In the genomic region with DNA sequence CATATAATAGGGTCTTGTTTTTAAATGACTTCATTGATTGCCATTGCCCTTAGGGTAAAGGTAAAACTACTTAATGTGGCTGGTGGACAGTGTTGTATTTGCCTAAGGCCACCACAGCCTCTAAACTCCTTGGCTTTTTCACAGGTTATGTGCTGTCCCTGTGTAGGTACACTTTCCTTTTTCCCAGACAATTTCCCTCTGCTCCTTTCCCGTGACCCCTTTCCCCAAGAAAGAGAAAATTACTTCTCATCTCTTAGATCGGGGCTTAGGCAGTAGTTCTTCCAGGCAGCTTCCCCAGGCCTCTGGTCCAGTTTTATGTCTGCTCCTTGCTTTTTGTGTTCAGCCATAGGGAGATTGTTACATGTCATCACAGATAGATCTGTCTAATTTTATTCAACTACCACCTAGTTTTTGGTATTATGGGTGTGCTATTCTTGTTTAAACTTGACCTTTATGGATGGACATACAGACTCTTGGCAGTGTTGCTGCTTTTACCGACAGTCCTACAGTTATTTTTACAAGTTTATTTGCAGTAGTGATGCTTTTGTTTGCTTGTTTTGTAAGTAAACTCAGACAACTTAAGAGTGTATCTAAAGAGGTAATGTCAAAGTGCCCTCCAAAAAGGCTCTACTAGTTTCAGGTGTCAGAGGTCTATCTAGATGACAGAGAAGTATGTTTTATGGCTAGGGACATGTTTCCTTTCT, we compare ENCODE assay signal across 15 cellular contexts. TPM values are rescaled to one million over a fixed set of nuclear protein-coding genes. Genes with fewer than 3 reads are reported as not detected.
DNase-seq lines count a peak whose midpoint lies in the region; ATAC-seq and TF ChIP-seq lines count a peak whose summit lies in the region.
"Had no signal": no experiment of that assay in that cellular context is flagged by ENCODE, and none has a peak within 500 bp of the region (broad histone marks: within the 10 kb centered on the region; RNA-seq: fewer than 3 reads in every experiment).

No MANE protein-coding gene starts in this region.

- no peak overlapping the region for H3K4me3 Mint-ChIP-seq in activated naive CD4-positive, alpha-beta T cell treated with anti-CD3 and anti-CD28 coated beads, Interleukin-2, amount 10 ng/mL, durations not matched to agents 7 days and 5 days
- H3K4me3 Mint-ChIP-seq in immature natural killer cell = peak overlapping the region in 2 of 5 donors; percentile 23 to 72
- peak overlapping the region; percentile 37 for H3K4me3 Mint-ChIP-seq in stimulated activated effector memory CD8-positive, alpha-beta T cell treated with anti-CD3 and anti-CD28 coated beads, Interleukin-12 subunit alpha, Interleukin-12 subunit beta, amount 100 ng/mL, for 72 hours

- H3K27ac Mint-ChIP-seq in activated naive CD4-positive, alpha-beta T cell treated with anti-CD3 and anti-CD28 coated beads, Interleukin-2, amount 10 ng/mL, durations not matched to agents 7 days and 5 days = peak overlapping the region; percentile 84
- peak overlapping the region; percentile 62 to 91 (median 80) for H3K27ac Mint-ChIP-seq in immature natural killer cell
- H3K27ac Mint-ChIP-seq in stimulated activated effector memory CD8-positive, alpha-beta T cell treated with anti-CD3 and anti-CD28 coated beads, Interleukin-12 subunit alpha, Interleukin-12 subunit beta, amount 100 ng/mL, for 72 hours = peak overlapping the region; percentile 46

- ATAC-seq in stimulated activated effector memory CD8-positive, alpha-beta T cell treated with anti-CD3 and anti-CD28 coated beads, Interleukin-12 subunit alpha, Interleukin-12 subunit beta, amount 100 ng/mL, for 72 hours = no peak
- ATAC-seq in GM18861 (IDR thresholded peaks at IDR 0.05; ENCODE audit: unreplicated experiment) (no peak), HG03432 (IDR thresholded peaks at IDR 0.05; ENCODE audit: unreplicated experiment) (no peak)
- ATAC-seq: left colon had no signal

- H3K9me3 Mint-ChIP-seq in activated naive CD4-positive, alpha-beta T cell treated with anti-CD3 and anti-CD28 coated beads, Interleukin-2, amount 10 ng/mL, durations not matched to agents 7 days and 5 days = no peaks in the 10 kb centered on the region
- H3K9me3 Mint-ChIP-seq in immature natural killer cell = no peaks in the 10 kb centered on the region
- no peaks in the 10 kb centered on the region for H3K9me3 Mint-ChIP-seq in stimulated activated effector memory CD8-positive, alpha-beta T cell treated with anti-CD3 and anti-CD28 coated beads, Interleukin-12 subunit alpha, Interleukin-12 subunit beta, amount 100 ng/mL, for 72 hours

- CTCF ChIA-PET in activated naive CD4-positive, alpha-beta T cell treated with anti-CD3 and anti-CD28 coated beads, Interleukin-2, amount 10 ng/mL, durations not matched to agents 7 days and 5 days (lab: Charles Lee) = no interaction called here

- H3K27me3 Mint-ChIP-seq in activated naive CD4-positive, alpha-beta T cell treated with anti-CD3 and anti-CD28 coated beads, Interleukin-2, amount 10 ng/mL, durations not matched to agents 7 days and 5 days = no peaks in the 10 kb centered on the region
- peaks cover 2 to 6% (median 6%) of the 10 kb centered on the region in 3 donors for H3K27me3 Mint-ChIP-seq in immature natural killer cell (ENCODE audit: low read depth in 3 of 3)

- H3K36me3 Mint-ChIP-seq in activated naive CD4-positive, alpha-beta T cell treated with anti-CD3 and anti-CD28 coated beads, Interleukin-2, amount 10 ng/mL, durations not matched to agents 7 days and 5 days = peaks cover 35% of the 10 kb centered on the region
- H3K36me3 Mint-ChIP-seq in immature natural killer cell = peaks cover 0 to 2% (median 0%) of the 10 kb centered on the region in 3 donors
- H3K36me3 Mint-ChIP-seq in stimulated activated effector memory CD8-positive, alpha-beta T cell treated with anti-CD3 and anti-CD28 coated beads, Interleukin-12 subunit alpha, Interleukin-12 subunit beta, amount 100 ng/mL, for 72 hours = peaks cover 31% of the 10 kb centered on the region

- peaks cover 55% of the 10 kb centered on the region for H3K4me1 Mint-ChIP-seq in activated naive CD4-positive, alpha-beta T cell treated with anti-CD3 and anti-CD28 coated beads, Interleukin-2, amount 10 ng/mL, durations not matched to agents 7 days and 5 days
- H3K4me1 Mint-ChIP-seq in immature natural killer cell = peaks cover 71 to 84% of the 10 kb centered on the region in 2 donors
- peaks cover 72% of the 10 kb centered on the region for H3K4me1 Mint-ChIP-seq in stimulated activated effector memory CD8-positive, alpha-beta T cell treated with anti-CD3 and anti-CD28 coated beads, Interleukin-12 subunit alpha, Interleukin-12 subunit beta, amount 100 ng/mL, for 72 hours

- no peak for TF ChIP-seq CTCF in LNCaP clone FGC (IDR thresholded peaks at IDR 0.05; ENCODE audit: control insufficient read depth, extremely low read depth, insufficient read depth)

- DNase-seq in activated naive CD4-positive, alpha-beta T cell treated with anti-CD3 and anti-CD28 coated beads, Interleukin-2, amount 10 ng/mL, durations not matched to agents 7 days and 5 days = no peak
- no peak for DNase-seq in activated naive CD4-positive, alpha-beta T cell treated with anti-CD3 and anti-CD28 coated beads, Interleukin-2, amount 50 U/mL, for 16 hours
- DNase-seq in LNCaP clone FGC (ENCODE audit: low read depth) (peak; percentile 67), immature natural killer cell (no peak), NCI-H82 treated with DMSO at 0.1 percent for 48 hours (lab: John Stamatoyannopoulos, UW; ENCODE audit: unreplicated experiment) (no peak)
- no peak for DNase-seq in stimulated activated effector memory CD8-positive, alpha-beta T cell treated with anti-CD3 and anti-CD28 coated beads, Interleukin-12 subunit alpha, Interleukin-12 subunit beta, amount 100 ng/mL, for 72 hours (ENCODE audit: low spot score in 2 of 2)
- DNase-seq: activated CD4-positive, alpha-beta T cell treated with anti-CD3 and anti-CD28 coated beads for 1 hour; central memory CD4-positive, alpha-beta T cell; head of caudate nucleus; left colon; occipital lobe; SK-N-SH; uterus had no signal

- H3K4me3 ChIP-seq in LNCaP clone FGC (ENCODE audit: low read depth, low read length) = no peak overlapping the region
- H3K4me3 ChIP-seq: uterus had no signal

RNA-seq across cellular contexts. Expression of a gene that starts 20.5 kb away (rescaled TPM):
- polyA plus RNA-seq in immature natural killer cell = 1 to 10 TPM in 1 of 3 donors, not detected in 2; 6.3 TPM
- polyA plus RNA-seq: SK-N-SH had no signal
